28 cellular contexts compared by ENCODE assay signal in the genomic region with DNA sequence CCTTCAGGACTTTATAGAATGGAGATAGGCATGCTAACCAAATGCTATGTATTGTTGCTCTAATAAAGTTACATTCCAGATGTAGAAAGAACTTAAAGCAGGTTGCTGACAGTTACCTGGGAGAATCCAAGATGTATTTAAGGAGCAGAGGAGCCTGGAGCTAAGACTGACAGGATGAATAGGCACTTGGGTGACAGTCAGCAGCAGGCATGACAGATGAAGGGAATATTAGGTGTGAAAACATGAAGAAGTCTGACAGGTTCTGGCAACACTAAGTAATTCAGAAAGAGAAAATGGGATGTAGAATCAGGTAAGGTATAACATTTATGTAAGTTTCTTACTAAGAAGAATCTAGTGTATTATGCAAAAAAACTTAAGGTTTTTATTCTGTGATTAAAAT.
"Had no signal": no experiment of that assay in that cellular context is flagged by ENCODE, and none has a peak within 500 bp of the region (broad histone marks: within the 10 kb centered on the region; RNA-seq: fewer than 3 reads in every experiment).

No MANE protein-coding gene starts in this region.

- H3K4me3 ChIP-seq: stomach, suprapubic skin, testis, thoracic aorta, thyroid gland, tibial artery, tibial nerve, transverse colon, upper lobe of left lung, upper lobe of right lung, uterus, vagina had no signal

- H3K27me3 Mint-ChIP-seq: stimulated activated memory B cell treated with anti-CD40 and anti-IgM and Interleukin-4, amounts not matched to agents 10 μg/mL and 1 μg/mL and 100 μg/mL, for 72 hours; stimulated activated naive B cell treated with anti-CD40 and anti-IgM and Interleukin-4, amounts not matched to agents 10 μg/mL and 1 μg/mL and 100 μg/mL, for 72 hours; stimulated activated naive CD8-positive, alpha-beta T cell treated with anti-CD3 and anti-CD28 coated beads, Interleukin-15, amount 100 ng/mL, for 72 hours; stimulated activated naive CD8-positive, alpha-beta T cell treated with anti-CD3 and anti-CD28 coated beads, Interleukin-15, Interleukin-2, amounts not matched to agents 100 ng/mL and 50 ng/mL, for 24 hours had no signal

- H3K27ac Mint-ChIP-seq: stimulated activated effector memory CD8-positive, alpha-beta T cell treated with anti-CD3 and anti-CD28 coated beads, Interleukin-12 subunit alpha, Interleukin-12 subunit beta, amount 100 ng/mL, for 72 hours; stimulated activated memory B cell treated with anti-CD40 and anti-IgM and Interleukin-4, amounts not matched to agents 10 μg/mL and 1 μg/mL and 100 μg/mL, for 72 hours; stimulated activated naive B cell treated with anti-CD40 and anti-IgM and Interleukin-4, amounts not matched to agents 10 μg/mL and 1 μg/mL and 100 μg/mL, for 72 hours; stimulated activated naive CD8-positive, alpha-beta T cell treated with anti-CD3 and anti-CD28 coated beads, Interleukin-15, amount 100 ng/mL, for 72 hours; stimulated activated naive CD8-positive, alpha-beta T cell treated with anti-CD3 and anti-CD28 coated beads, Interleukin-15, Interleukin-2, amounts not matched to agents 100 ng/mL and 50 ng/mL, for 24 hours; type B pancreatic cell had no signal

- DNase-seq: stimulated activated CD4-positive, alpha-beta T cell treated with anti-CD3 and anti-CD28 coated beads, Interleukin-2, amount 100 ng/mL, for 48 hours; stimulated activated CD4-positive, alpha-beta T cell treated with anti-CD3 and anti-CD28 coated beads, Interleukin-4, amount 100 ng/mL, for 1 hour; stimulated activated CD4-positive, alpha-beta T cell treated with anti-CD3 and anti-CD28 coated beads, Interleukin-4, amount 100 ng/mL, for 24 hours; stimulated activated CD4-positive, alpha-beta T cell treated with anti-CD3 and anti-CD28 coated beads, Interleukin-4, amount 100 ng/mL, for 4 hours; stimulated activated CD8-positive, alpha-beta memory T cell treated with anti-CD3 and anti-CD28 coated beads, Interleukin-4, amount 100 ng/mL, for 48 hours; stimulated activated naive B cell treated with anti-CD40 and anti-IgM and Interleukin-4, amounts not matched to agents 10 μg/mL and 1 μg/mL and 100 μg/mL, for 72 hours; stimulated activated naive CD4-positive, alpha-beta T cell; stimulated activated naive CD4-positive, alpha-beta T cell treated with Interleukin-2 at 50 U/mL for 16 hours; stimulated activated naive CD8-positive, alpha-beta T cell treated with anti-CD3 and anti-CD28 coated beads, Interleukin-15, amount 100 ng/mL, for 72 hours; stimulated activated naive CD8-positive, alpha-beta T cell treated with anti-CD3 and anti-CD28 coated beads, Interleukin-15, Interleukin-2, amounts not matched to agents 100 U/mL and 50 U/mL, for 24 hours; stomach; substantia nigra; testis; thyroid gland; tibial artery; transverse colon; trophoblast cell; upper lobe of left lung; upper lobe of right lung; uterus had no signal

- H3K27ac ChIP-seq: stomach, suprapubic skin, testis, thoracic aorta, thyroid gland, tibial artery, tibial nerve, transverse colon, upper lobe of left lung, upper lobe of right lung, uterus, vagina had no signal

- H3K4me3 Mint-ChIP-seq: stimulated activated effector memory CD8-positive, alpha-beta T cell treated with anti-CD3 and anti-CD28 coated beads, Interleukin-12 subunit alpha, Interleukin-12 subunit beta, amount 100 ng/mL, for 72 hours; stimulated activated memory B cell treated with anti-CD40 and anti-IgM and Interleukin-4, amounts not matched to agents 10 μg/mL and 1 μg/mL and 100 μg/mL, for 72 hours; stimulated activated naive B cell treated with anti-CD40 and anti-IgM and Interleukin-4, amounts not matched to agents 10 μg/mL and 1 μg/mL and 100 μg/mL, for 72 hours; stimulated activated naive CD8-positive, alpha-beta T cell treated with anti-CD3 and anti-CD28 coated beads, Interleukin-15, amount 100 ng/mL, for 72 hours; stimulated activated naive CD8-positive, alpha-beta T cell treated with anti-CD3 and anti-CD28 coated beads, Interleukin-15, Interleukin-2, amounts not matched to agents 100 ng/mL and 50 ng/mL, for 24 hours; type B pancreatic cell had no signal

- H3K27me3 ChIP-seq: stomach, suprapubic skin, testis, thyroid gland, tibial artery, tibial nerve, transverse colon, upper lobe of left lung, upper lobe of right lung, uterus, vagina had no signal

- ATAC-seq: stimulated activated effector memory CD8-positive, alpha-beta T cell treated with anti-CD3 and anti-CD28 coated beads, Interleukin-12 subunit alpha, Interleukin-12 subunit beta, amount 100 ng/mL, for 72 hours; stimulated activated memory B cell treated with anti-CD40 and anti-IgM and Interleukin-4, amounts not matched to agents 10 μg/mL and 1 μg/mL and 100 μg/mL, for 72 hours; stimulated activated naive B cell treated with anti-CD40 and anti-IgM and Interleukin-4, amounts not matched to agents 10 μg/mL and 1 μg/mL and 100 μg/mL, for 72 hours; stimulated activated naive CD8-positive, alpha-beta T cell treated with anti-CD3 and anti-CD28 coated beads, Interleukin-15, amount 100 ng/mL, for 72 hours; stimulated activated naive CD8-positive, alpha-beta T cell treated with anti-CD3 and anti-CD28 coated beads, Interleukin-15, Interleukin-2, amounts not matched to agents 100 U/mL and 50 U/mL, for 24 hours; upper lobe of right lung had no signal

- H3K36me3 ChIP-seq: stomach, suprapubic skin, thoracic aorta, thyroid gland, tibial artery, tibial nerve, transverse colon, upper lobe of left lung, upper lobe of right lung, uterus, vagina had no signal

- H3K9me3 ChIP-seq: stomach, suprapubic skin, testis, thoracic aorta, thyroid gland, tibial artery, tibial nerve, transverse colon, upper lobe of left lung, upper lobe of right lung, uterus, vagina had no signal

- H3K9me3 Mint-ChIP-seq: stimulated activated naive B cell treated with anti-CD40 and anti-IgM and Interleukin-4, amounts not matched to agents 10 μg/mL and 1 μg/mL and 100 μg/mL, for 72 hours; type B pancreatic cell had no signal

- H3K36me3 Mint-ChIP-seq: stimulated activated effector memory CD8-positive, alpha-beta T cell treated with anti-CD3 and anti-CD28 coated beads, Interleukin-12 subunit alpha, Interleukin-12 subunit beta, amount 100 ng/mL, for 72 hours; stimulated activated memory B cell treated with anti-CD40 and anti-IgM and Interleukin-4, amounts not matched to agents 10 μg/mL and 1 μg/mL and 100 μg/mL, for 72 hours; stimulated activated naive B cell treated with anti-CD40 and anti-IgM and Interleukin-4, amounts not matched to agents 10 μg/mL and 1 μg/mL and 100 μg/mL, for 72 hours; type B pancreatic cell had no signal

- H3K4me1 Mint-ChIP-seq: stimulated activated effector memory CD8-positive, alpha-beta T cell treated with anti-CD3 and anti-CD28 coated beads, Interleukin-12 subunit alpha, Interleukin-12 subunit beta, amount 100 ng/mL, for 72 hours; stimulated activated memory B cell treated with anti-CD40 and anti-IgM and Interleukin-4, amounts not matched to agents 10 μg/mL and 1 μg/mL and 100 μg/mL, for 72 hours; stimulated activated naive B cell treated with anti-CD40 and anti-IgM and Interleukin-4, amounts not matched to agents 10 μg/mL and 1 μg/mL and 100 μg/mL, for 72 hours; stimulated activated naive CD8-positive, alpha-beta T cell treated with anti-CD3 and anti-CD28 coated beads, Interleukin-15, amount 100 ng/mL, for 72 hours had no signal

- H3K4me1 ChIP-seq: stomach, suprapubic skin, testis, thyroid gland, tibial artery, tibial nerve, transverse colon, upper lobe of left lung, upper lobe of right lung, uterus, vagina had no signal
